In the genomic region with DNA sequence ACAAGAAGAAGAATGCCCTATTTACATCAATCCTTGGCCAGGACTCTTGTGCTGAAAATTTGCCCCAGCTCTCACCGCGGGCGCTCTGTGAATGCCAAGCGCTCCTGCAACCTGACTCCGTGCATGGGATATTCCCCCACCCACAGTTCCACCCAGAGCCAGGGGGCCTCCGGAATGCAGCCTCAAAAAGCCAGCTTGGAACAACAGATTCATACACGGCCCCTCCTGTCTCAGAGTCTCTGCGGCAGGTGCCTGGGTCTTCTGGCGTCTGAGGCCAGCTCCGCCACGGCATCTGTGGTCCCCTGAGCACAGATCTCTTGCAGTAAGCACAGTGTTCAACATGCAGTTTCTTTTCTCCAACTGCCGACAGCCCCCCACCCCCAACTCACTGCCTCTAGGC, we compare ENCODE assay signal across 21 cellular contexts.
DNase-seq lines count a peak whose midpoint lies in the region; ATAC-seq and TF ChIP-seq lines count a peak whose summit lies in the region.
"Had no signal": no experiment of that assay in that cellular context is flagged by ENCODE, and none has a peak within 500 bp of the region (broad histone marks: within the 10 kb centered on the region; RNA-seq: fewer than 3 reads in every experiment).

No MANE protein-coding gene starts in this region.

- DNase-seq in ELF-1 (ENCODE audit: low read depth, low spot score) (peak; percentile 60), NCI-H2171 (lab: John Stamatoyannopoulos, UW) (peak; percentile 64), left kidney (ENCODE audit: low read depth, low spot score) (peak; percentile 73), posterior vena cava (ENCODE audit: low spot score) (peak; percentile 63), A172 (ENCODE audit: low spot score) (no peak), tibial artery (no peak), SKM-1 treated with dmso at 0.1 percent for 144 hours (lab: John Stamatoyannopoulos, UW; ENCODE audit: unreplicated experiment) (no peak)
- DNase-seq: DMS79, HCEC 1CT, MM.1S, NCI-H1092, NCI-H1436 treated with DMSO at 0.1 percent for 48 hours, NCI-H2029 treated with DMSO at 0.1 percent for 48 hours, NCI-H2227 treated with DMSO at 0.1 percent for 48 hours, NCI-H524 treated with DMSO at 0.1 percent for 48 hours, PC-9, SIG-M5 had no signal

- no peak overlapping the region for H3K27ac ChIP-seq in tibial artery
- H3K27ac ChIP-seq: C4-2B, PC-9, RWPE1 had no signal

- intact Hi-C loops in posterior vena cava (cut with DNase I) (no loop called here), tibial artery (cut with DNase I; ENCODE audit: low total_unique reads) (loop anchor here (10.0 kb wide), 1 partner anchor 1628 kb away; no protein-coding TSS in a partner anchor)

- H3K4me1 ChIP-seq in tibial artery = no peaks in the 10 kb centered on the region

- no peak for ATAC-seq in HG02981 (IDR thresholded peaks at IDR 0.05; ENCODE audit: unreplicated experiment)
- ATAC-seq: SK-N-SH treated with all-trans-retinoic acid at 6 μM for 48 hours had no signal

- no peak overlapping the region for H3K4me3 ChIP-seq in tibial artery
- H3K4me3 ChIP-seq: PC-9 had no signal

- TF ChIP-seq CTCF in tibial artery (IDR thresholded peaks at IDR 0.05) = no peak

- no peaks in the 10 kb centered on the region for H3K36me3 ChIP-seq in tibial artery

- H3K9me3 ChIP-seq in tibial artery = no peaks in the 10 kb centered on the region

- peaks cover 0 to 24% of the 10 kb centered on the region in 2 donors for H3K27me3 ChIP-seq in tibial artery

Comparison
In these comparisons a context has a peak if more than half of its experiments do, and no peak if none do; other contexts are left out.
1. DNase-seq: peak in ELF-1 (single experiment), NCI-H2171 (single experiment), left kidney (single experiment) and posterior vena cava (single experiment); none in A172 (single experiment), tibial artery (0 of 2) and SKM-1 treated with dmso at 0.1 percent for 144 hours (single experiment).